ENCODE assay signal across 15 cellular contexts in the genomic region with DNA sequence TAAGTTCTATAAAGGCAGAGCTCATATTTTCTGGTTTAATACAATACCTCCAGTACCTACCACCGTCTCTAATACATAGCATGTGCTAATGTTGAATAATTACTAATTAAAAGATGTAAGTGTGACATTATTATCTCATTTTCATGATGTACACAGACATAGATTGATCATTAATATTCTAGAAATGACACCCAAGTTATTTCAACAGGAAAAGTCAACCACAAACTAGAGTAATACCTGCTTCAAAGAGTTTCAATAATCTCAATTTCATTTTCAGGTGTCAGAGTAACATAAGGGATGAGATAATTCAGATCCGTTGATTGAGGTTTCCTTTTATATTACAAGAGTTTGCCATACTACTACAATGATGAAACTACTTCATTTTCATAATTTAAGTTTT.
DNase-seq lines count a peak whose midpoint lies in the region; ATAC-seq and TF ChIP-seq lines count a peak whose summit lies in the region.
"Had no signal": no experiment of that assay in that cellular context is flagged by ENCODE, and none has a peak within 500 bp of the region (broad histone marks: within the 10 kb centered on the region; RNA-seq: fewer than 3 reads in every experiment).

No MANE protein-coding gene starts in this region.

- peak; percentile 75 for ATAC-seq in GM18505 (IDR thresholded peaks at IDR 0.05; ENCODE audit: unreplicated experiment)
- peak; percentile 90 for ATAC-seq in GM19452 (IDR thresholded peaks at IDR 0.05; ENCODE audit: unreplicated experiment)
- ATAC-seq in HG02678 (IDR thresholded peaks at IDR 0.05; ENCODE audit: unreplicated experiment), result peak; percentile 86
- ATAC-seq in HG03280 (IDR thresholded peaks at IDR 0.05; ENCODE audit: unreplicated experiment), result peak; percentile 78

- DNase-seq in AML-193 (lab: John Stamatoyannopoulos, UW) (no peak), superior temporal gyrus (ENCODE audit: extremely low spot score) (no peak), NCI-H2227 (lab: John Stamatoyannopoulos, UW; ENCODE audit: unreplicated experiment) (no peak)
- DNase-seq in stimulated activated naive CD4-positive, alpha-beta T cell (lab: John Stamatoyannopoulos, UW), result no peak
- DNase-seq: activated CD8-positive, alpha-beta memory T cell treated with anti-CD3 and anti-CD28 coated beads, Interleukin-2, amount 50 U/mL, for 4 hours; activated naive CD8-positive, alpha-beta T cell treated with anti-CD3 and anti-CD28 coated beads for 36 hours; CD8-positive, alpha-beta memory T cell; GF-D8; glutamatergic neuron; kidney; stimulated activated CD4-positive, alpha-beta T cell treated with anti-CD3 and anti-CD28 coated beads, Interleukin-1b, Interleukin-23, amount 100 ng/mL, for 48 hours had no signal

- no peak for TF ChIP-seq POLR2A in GM18505 (IDR thresholded peaks at IDR 0.05; ENCODE audit: borderline replicate concordance, extremely low read depth, insufficient read depth, insufficient read length)
